Comparison of ENCODE assay signal across 11 cellular contexts in the genomic region with DNA sequence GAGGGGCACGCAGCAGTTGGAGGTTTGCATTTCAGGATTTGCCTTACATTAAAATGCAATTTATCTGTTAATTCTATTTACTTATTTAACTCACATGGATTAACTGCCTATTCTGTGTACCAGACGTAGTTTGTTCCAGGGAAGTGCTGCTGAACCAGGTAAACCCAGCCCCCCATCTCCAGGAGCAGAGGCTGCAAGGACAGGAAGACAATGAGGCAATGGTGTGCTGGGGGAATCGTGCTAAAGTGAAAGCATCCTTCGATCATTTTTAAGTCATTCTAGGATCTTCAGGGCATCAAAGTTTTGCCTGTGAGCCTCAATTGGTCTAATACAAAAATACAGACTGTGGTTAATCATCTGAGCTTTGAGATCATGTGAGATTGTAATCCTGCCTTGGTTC.
DNase-seq lines count a peak whose midpoint lies in the region; ATAC-seq, FAIRE-seq and TF ChIP-seq lines count a peak whose summit lies in the region.
"Had no signal": no experiment of that assay in that cellular context is flagged by ENCODE, and none has a peak within 500 bp of the region (broad histone marks: within the 10 kb centered on the region; RNA-seq: fewer than 3 reads in every experiment).

No MANE protein-coding gene starts in this region.

- H3K27me3 ChIP-seq in Loucy (ENCODE audit: insufficient read depth, low read length, poor library complexity, severe bottlenecking) (no peaks in the 10 kb centered on the region), astrocyte (ENCODE audit: insufficient read depth, low read length) (no peaks in the 10 kb centered on the region), sigmoid colon (peaks cover 0 to 14% (median 2%) of the 10 kb centered on the region in 3 donors), mesenchymal stem cell (ENCODE audit: control insufficient read depth in 1 of 2, insufficient read depth in 1 of 2, low read length in 2 of 2) (no peaks in the 10 kb centered on the region)

- H2AFZ ChIP-seq in Loucy (ENCODE audit: low read length) = peak overlapping the region; percentile 47
- H2AFZ ChIP-seq in astrocyte (ENCODE audit: low read depth, low read length) = peak overlapping the region; percentile 27
- H2AFZ ChIP-seq in mesenchymal stem cell (ENCODE audit: low read depth, low read length) = no peak overlapping the region

- H3K23ac ChIP-seq in mesenchymal stem cell (ENCODE audit: low read length in 2 of 2) = no peak overlapping the region

- no peak overlapping the region for H3K27ac Mint-ChIP-seq in astrocyte (ENCODE audit: unreplicated experiment)

- H3K27ac ChIP-seq in astrocyte (ENCODE audit: low read depth, low read length) (no peak overlapping the region), sigmoid colon (no peak overlapping the region), caudate nucleus (ENCODE audit: low read depth, low read length) (no peak overlapping the region), mesenchymal stem cell (ENCODE audit: low read length, poor library complexity, severe bottlenecking) (no peak overlapping the region)

- H3K36me3 ChIP-seq in Loucy (ENCODE audit: insufficient read depth, low read length) (no peaks in the 10 kb centered on the region), astrocyte (ENCODE audit: insufficient read depth, low read length) (no peaks in the 10 kb centered on the region), sigmoid colon (no peaks in the 10 kb centered on the region), mesenchymal stem cell (ENCODE audit: control insufficient read depth in 1 of 2, insufficient read depth in 2 of 2, low read depth in 1 of 2, low read length in 2 of 2) (no peaks in the 10 kb centered on the region)

- H2BK5ac ChIP-seq in mesenchymal stem cell (ENCODE audit: low read depth, low read length, poor library complexity, severe bottlenecking) = no peak overlapping the region

- H3K9ac ChIP-seq in Loucy (ENCODE audit: low read depth, low read length, poor library complexity, severe bottlenecking) = peak overlapping the region; percentile 21
- H3K9ac ChIP-seq in astrocyte (ENCODE audit: low read length) = no peak overlapping the region
- H3K9ac ChIP-seq in mesenchymal stem cell (ENCODE audit: low read length) = no peak overlapping the region

- H3F3A ChIP-seq in Loucy (ENCODE audit: low read depth) = no peaks in the 10 kb centered on the region

- H3K14ac ChIP-seq in mesenchymal stem cell (ENCODE audit: low read length in 2 of 2) = no peak overlapping the region

- H3K4me3 Mint-ChIP-seq in activated T-cell treated with anti-CD3 and anti-CD28 coated beads, Interleukin-2, amount 50 U/mL, for 4 hours = peak overlapping the region; percentile 84
- no peak overlapping the region for H3K4me3 Mint-ChIP-seq in astrocyte (ENCODE audit: unreplicated experiment)

- no peak for TF ChIP-seq POLR2A in sigmoid colon (IDR thresholded peaks at IDR 0.05)

- H3K9me3 ChIP-seq in Loucy (ENCODE audit: insufficient read depth, low read depth, low read length) = no peaks in the 10 kb centered on the region; the same call in 1 of the 2 replicates
- H3K9me3 ChIP-seq in astrocyte (ENCODE audit: insufficient read depth, low read depth, low read length) = peaks cover 4% of the 10 kb centered on the region
- peaks cover 0 to 6% (median 2%) of the 10 kb centered on the region in 4 donors for H3K9me3 ChIP-seq in sigmoid colon
- peaks cover 2% of the 10 kb centered on the region for H3K9me3 ChIP-seq in mesenchymal stem cell (ENCODE audit: control insufficient read depth, low read length)

- no peaks in the 10 kb centered on the region for H3K4me1 ChIP-seq in Loucy (ENCODE audit: insufficient read depth, low read length, poor library complexity, severe bottlenecking)
- H3K4me1 ChIP-seq in astrocyte (ENCODE audit: insufficient read depth, low read length) = no peaks in the 10 kb centered on the region
- H3K4me1 ChIP-seq in sigmoid colon = no peaks in the 10 kb centered on the region
- peaks cover 1% of the 10 kb centered on the region for H3K4me1 ChIP-seq in mesenchymal stem cell (ENCODE audit: control insufficient read depth, insufficient read depth, low read depth, low read length)

- no peak overlapping the region for H2BK120ac ChIP-seq in mesenchymal stem cell (ENCODE audit: low read depth, low read length)

- peaks cover 13% of the 10 kb centered on the region for H3K9me3 Mint-ChIP-seq in activated T-cell treated with anti-CD3 and anti-CD28 coated beads, Interleukin-2, amount 50 U/mL, for 4 hours
- H3K9me3 Mint-ChIP-seq in astrocyte (ENCODE audit: unreplicated experiment) = peaks cover 29% of the 10 kb centered on the region

- H3K36me3 Mint-ChIP-seq in activated T-cell treated with anti-CD3 and anti-CD28 coated beads, Interleukin-2, amount 50 U/mL, for 4 hours (ENCODE audit: insufficient read depth) = no peaks in the 10 kb centered on the region
- no peaks in the 10 kb centered on the region for H3K36me3 Mint-ChIP-seq in astrocyte (ENCODE audit: low read depth, unreplicated experiment)

- H3K4me3 ChIP-seq in Loucy (ENCODE audit: low read length, poor library complexity, severe bottlenecking) (peak overlapping the region; percentile 26), astrocyte (ENCODE audit: insufficient read depth, low read depth, low read length) (no peak overlapping the region), sigmoid colon (no peak overlapping the region), mesenchymal stem cell (ENCODE audit: insufficient read depth in 1 of 2, low read depth in 1 of 2, low read length in 2 of 2) (no peak overlapping the region)

- H2BK15ac ChIP-seq in mesenchymal stem cell (ENCODE audit: low read depth, poor library complexity, severe bottlenecking) = no peak overlapping the region

- H3K27me3 Mint-ChIP-seq in activated T-cell treated with anti-CD3 and anti-CD28 coated beads, Interleukin-2, amount 50 U/mL, for 4 hours (ENCODE audit: low read depth) = peaks cover 3% of the 10 kb centered on the region
- H3K27me3 Mint-ChIP-seq in astrocyte (ENCODE audit: low read depth, unreplicated experiment) = no peaks in the 10 kb centered on the region

- TF ChIP-seq EP300 in sigmoid colon (IDR thresholded peaks at IDR 0.05) = no peak

- H4K91ac ChIP-seq in mesenchymal stem cell (ENCODE audit: low read length) = no peak overlapping the region

- H4K20me1 ChIP-seq in Loucy (ENCODE audit: insufficient read depth, low read length, poor library complexity, severe bottlenecking) (no peaks in the 10 kb centered on the region), astrocyte (ENCODE audit: insufficient read depth, low read length) (no peaks in the 10 kb centered on the region)

- H2BK12ac ChIP-seq in mesenchymal stem cell (ENCODE audit: low read length in 2 of 2) = no peak overlapping the region

- no peak for TF ChIP-seq CTCF in Loucy (conservative IDR thresholded peaks at IDR 0.05; ENCODE audit: low read length)
- no peak for TF ChIP-seq CTCF in astrocyte (IDR thresholded peaks at IDR 0.05; ENCODE audit: insufficient read depth, low read depth, low read length)
- no peak for TF ChIP-seq CTCF in sigmoid colon (IDR thresholded peaks at IDR 0.05)

- FAIRE-seq in astrocyte (lab: Jason Lieb, UNC) = no peak

- H4K8ac ChIP-seq in mesenchymal stem cell (ENCODE audit: low read length) = no peak overlapping the region

- H3K4me1 Mint-ChIP-seq in activated T-cell treated with anti-CD3 and anti-CD28 coated beads, Interleukin-2, amount 50 U/mL, for 4 hours (ENCODE audit: low read depth) = peaks cover 30% of the 10 kb centered on the region
- H3K4me1 Mint-ChIP-seq in astrocyte (ENCODE audit: low read depth, unreplicated experiment) = no peaks in the 10 kb centered on the region

- WGBS in sigmoid colon, 2 donors = 62 to 73% methylated on average over 4 of the region's 4 CpGs
- 81% methylated on average over 3 of the region's 4 CpGs for WGBS in mesenchymal stem cell

- no peaks in the 10 kb centered on the region for H3K9me2 ChIP-seq in Loucy (replicated peaks; ENCODE audit: low read depth, low read length)

- H3K4me2 ChIP-seq in Loucy (ENCODE audit: low read depth, low read length, poor library complexity, severe bottlenecking) = peak overlapping the region; percentile 37
- peak overlapping the region; percentile 39 for H3K4me2 ChIP-seq in astrocyte (ENCODE audit: low read length)
- no peak overlapping the region for H3K4me2 ChIP-seq in mesenchymal stem cell (ENCODE audit: low read length, poor library complexity, severe bottlenecking)

- H3K4ac ChIP-seq in mesenchymal stem cell (ENCODE audit: low read depth in 1 of 2, low read length in 2 of 2) = no peak overlapping the region

- peak in 1 of 2 donors; percentile 22 for ATAC-seq in activated T-cell treated with anti-CD3 and anti-CD28 coated beads, Interleukin-2, amount 50 U/mL, for 4 hours

- no peak overlapping the region for H3K18ac ChIP-seq in mesenchymal stem cell (ENCODE audit: low read depth in 1 of 2, low read length in 2 of 2)

- no peak for DNase-seq in activated T-cell treated with anti-CD3 and anti-CD28 coated beads, Interleukin-2, amount 50 U/mL, for 4 hours
- DNase-seq in activated T-cell treated with anti-CD3 and anti-CD28 coated beads for 4 hours = no peak
- DNase-seq in astrocyte (ENCODE audit: low read depth) = no peak
- peak; percentile 7 for DNase-seq in sigmoid colon
- DNase-seq in NCI-H82 (lab: John Stamatoyannopoulos, UW) = no peak
- DNase-seq in caudate nucleus (lab: John Stamatoyannopoulos, UW) = no peak
- DNase-seq in mesenchymal stem cell = no peak
- DNase-seq: amygdala, NCI-H2081, NCI-H774 had no signal

- H3K79me2 ChIP-seq in Loucy (ENCODE audit: insufficient read depth, low read length) (no peaks in the 10 kb centered on the region), astrocyte (ENCODE audit: insufficient read depth, low read length) (no peaks in the 10 kb centered on the region)

- no peak overlapping the region for H2AK5ac ChIP-seq in mesenchymal stem cell (ENCODE audit: low read length, severe bottlenecking)

- H3K79me1 ChIP-seq in mesenchymal stem cell (replicated peaks; ENCODE audit: low read length, poor library complexity, severe bottlenecking) = no peaks in the 10 kb centered on the region

- intact Hi-C loops in sigmoid colon (cut with DNase I) = no loop called here
